1 cellular context compared by ENCODE assay signal in genomic region chr21:28627691-28628090, GRCh38.
TF ChIP-seq lines count a peak whose summit lies in the region.

No MANE protein-coding gene starts in this region.

TF ChIP-seq in GM23338, 12 proteins besides CTCF, POLR2A, EP300 and RAD21 (continued from another document):
- TF ChIP-seq, protein P1, sequence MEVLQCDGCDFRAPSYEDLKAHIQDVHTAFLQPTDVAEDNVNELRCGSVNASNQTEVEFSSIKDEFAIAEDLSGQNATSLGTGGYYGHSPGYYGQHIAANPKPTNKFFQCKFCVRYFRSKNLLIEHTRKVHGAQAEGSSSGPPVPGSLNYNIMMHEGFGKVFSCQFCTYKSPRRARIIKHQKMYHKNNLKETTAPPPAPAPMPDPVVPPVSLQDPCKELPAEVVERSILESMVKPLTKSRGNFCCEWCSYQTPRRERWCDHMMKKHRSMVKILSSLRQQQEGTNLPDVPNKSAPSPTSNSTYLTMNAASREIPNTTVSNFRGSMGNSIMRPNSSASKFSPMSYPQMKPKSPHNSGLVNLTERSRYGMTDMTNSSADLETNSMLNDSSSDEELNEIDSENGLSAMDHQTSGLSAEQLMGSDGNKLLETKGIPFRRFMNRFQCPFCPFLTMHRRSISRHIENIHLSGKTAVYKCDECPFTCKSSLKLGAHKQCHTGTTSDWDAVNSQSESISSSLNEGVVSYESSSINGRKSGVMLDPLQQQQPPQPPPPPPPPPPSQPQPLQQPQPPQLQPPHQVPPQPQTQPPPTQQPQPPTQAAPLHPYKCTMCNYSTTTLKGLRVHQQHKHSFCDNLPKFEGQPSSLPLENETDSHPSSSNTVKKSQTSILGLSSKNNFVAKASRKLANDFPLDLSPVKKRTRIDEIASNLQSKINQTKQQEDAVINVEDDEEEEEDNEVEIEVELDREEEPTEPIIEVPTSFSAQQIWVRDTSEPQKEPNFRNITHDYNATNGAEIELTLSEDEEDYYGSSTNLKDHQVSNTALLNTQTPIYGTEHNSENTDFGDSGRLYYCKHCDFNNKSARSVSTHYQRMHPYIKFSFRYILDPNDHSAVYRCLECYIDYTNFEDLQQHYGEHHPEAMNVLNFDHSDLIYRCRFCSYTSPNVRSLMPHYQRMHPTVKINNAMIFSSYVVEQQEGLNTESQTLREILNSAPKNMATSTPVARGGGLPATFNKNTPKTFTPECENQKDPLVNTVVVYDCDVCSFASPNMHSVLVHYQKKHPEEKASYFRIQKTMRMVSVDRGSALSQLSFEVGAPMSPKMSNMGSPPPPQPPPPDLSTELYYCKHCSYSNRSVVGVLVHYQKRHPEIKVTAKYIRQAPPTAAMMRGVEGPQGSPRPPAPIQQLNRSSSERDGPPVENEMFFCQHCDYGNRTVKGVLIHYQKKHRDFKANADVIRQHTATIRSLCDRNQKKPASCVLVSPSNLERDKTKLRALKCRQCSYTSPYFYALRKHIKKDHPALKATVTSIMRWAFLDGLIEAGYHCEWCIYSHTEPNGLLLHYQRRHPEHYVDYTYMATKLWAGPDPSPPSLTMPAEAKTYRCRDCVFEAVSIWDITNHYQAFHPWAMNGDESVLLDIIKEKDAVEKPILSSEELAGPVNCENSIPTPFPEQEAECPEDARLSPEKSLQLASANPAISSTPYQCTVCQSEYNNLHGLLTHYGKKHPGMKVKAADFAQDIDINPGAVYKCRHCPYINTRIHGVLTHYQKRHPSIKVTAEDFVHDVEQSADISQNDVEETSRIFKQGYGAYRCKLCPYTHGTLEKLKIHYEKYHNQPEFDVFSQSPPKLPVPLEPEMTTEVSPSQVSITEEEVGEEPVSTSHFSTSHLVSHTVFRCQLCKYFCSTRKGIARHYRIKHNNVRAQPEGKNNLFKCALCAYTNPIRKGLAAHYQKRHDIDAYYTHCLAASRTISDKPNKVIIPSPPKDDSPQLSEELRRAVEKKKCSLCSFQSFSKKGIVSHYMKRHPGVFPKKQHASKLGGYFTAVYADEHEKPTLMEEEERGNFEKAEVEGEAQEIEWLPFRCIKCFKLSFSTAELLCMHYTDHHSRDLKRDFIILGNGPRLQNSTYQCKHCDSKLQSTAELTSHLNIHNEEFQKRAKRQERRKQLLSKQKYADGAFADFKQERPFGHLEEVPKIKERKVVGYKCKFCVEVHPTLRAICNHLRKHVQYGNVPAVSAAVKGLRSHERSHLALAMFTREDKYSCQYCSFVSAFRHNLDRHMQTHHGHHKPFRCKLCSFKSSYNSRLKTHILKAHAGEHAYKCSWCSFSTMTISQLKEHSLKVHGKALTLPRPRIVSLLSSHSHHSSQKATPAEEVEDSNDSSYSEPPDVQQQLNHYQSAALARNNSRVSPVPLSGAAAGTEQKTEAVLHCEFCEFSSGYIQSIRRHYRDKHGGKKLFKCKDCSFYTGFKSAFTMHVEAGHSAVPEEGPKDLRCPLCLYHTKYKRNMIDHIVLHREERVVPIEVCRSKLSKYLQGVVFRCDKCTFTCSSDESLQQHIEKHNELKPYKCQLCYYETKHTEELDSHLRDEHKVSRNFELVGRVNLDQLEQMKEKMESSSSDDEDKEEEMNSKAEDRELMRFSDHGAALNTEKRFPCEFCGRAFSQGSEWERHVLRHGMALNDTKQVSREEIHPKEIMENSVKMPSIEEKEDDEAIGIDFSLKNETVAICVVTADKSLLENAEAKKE (CRISPR knock-in tag; IDR thresholded peaks at IDR 0.05): no peak
- TF ChIP-seq EZH2 (IDR thresholded peaks at IDR 0.05; ENCODE audit: low read depth, unreplicated experiment) (no peak), EZH2phosphoT487 (IDR thresholded peaks at IDR 0.05; ENCODE audit: unreplicated experiment) (no peak), REST (IDR thresholded peaks at IDR 0.05; ENCODE audit: unreplicated experiment) (no peak), JUNB (IDR thresholded peaks at IDR 0.05; ENCODE audit: unreplicated experiment) (no peak), CREB1 (CRISPR knock-in tag; IDR thresholded peaks at IDR 0.05; ENCODE audit: low read depth) (no peak), ZNF331 (CRISPR knock-in tag; IDR thresholded peaks at IDR 0.05; ENCODE audit: low read depth) (no peak), ZNF114 (CRISPR knock-in tag; IDR thresholded peaks at IDR 0.05) (no peak), ETS1 (IDR thresholded peaks at IDR 0.05) (no peak), STAT1 (IDR thresholded peaks at IDR 0.05; ENCODE audit: unreplicated experiment) (no peak), NANOG (IDR thresholded peaks at IDR 0.05; ENCODE audit: borderline replicate concordance) (no peak)
TF ChIP-seq in GM23338: peak in this region for 0.
